21 cellular contexts compared by ENCODE assay signal in genomic region chr13:84191199-84191598, GRCh38.
DNase-seq lines count a peak whose midpoint lies in the region; ATAC-seq and TF ChIP-seq lines count a peak whose summit lies in the region.
"Had no signal": no experiment of that assay in that cellular context is flagged by ENCODE, and none has a peak within 500 bp of the region (broad histone marks: within the 10 kb centered on the region; RNA-seq: fewer than 3 reads in every experiment).

No MANE protein-coding gene starts in this region.

- H3K79me2 ChIP-seq in GM23338 (replicated peaks; ENCODE audit: insufficient read depth) = no peaks in the 10 kb centered on the region

- POLR2A ChIA-PET in A673 (lab: Charles Lee; ENCODE audit: low non-redundant PET) = no interaction called here

- H3K4me1 Mint-ChIP-seq in GM23338 (no peaks in the 10 kb centered on the region), chondrocyte (ENCODE audit: low read depth) (peaks cover 20% of the 10 kb centered on the region), osteocyte (ENCODE audit: unreplicated experiment) (peaks cover 7% of the 10 kb centered on the region)
- H3K4me1 Mint-ChIP-seq: CD4-positive, alpha-beta memory T cell had no signal

- H3K27me3 Mint-ChIP-seq in GM23338 (ENCODE audit: insufficient read depth, low read depth, poor library complexity) = no peaks in the 10 kb centered on the region
- H3K27me3 Mint-ChIP-seq in chondrocyte (ENCODE audit: low read depth) = no peaks in the 10 kb centered on the region
- H3K27me3 Mint-ChIP-seq in osteocyte (ENCODE audit: unreplicated experiment) = no peaks in the 10 kb centered on the region
- H3K27me3 Mint-ChIP-seq: CD4-positive, alpha-beta memory T cell had no signal

- peaks cover 8% of the 10 kb centered on the region for H3K9me3 ChIP-seq in A673 (ENCODE audit: low read depth, low read length, poor library complexity, severe bottlenecking)
- H3K9me3 ChIP-seq in upper lobe of left lung = no peaks in the 10 kb centered on the region
- H3K9me3 ChIP-seq: A549, Caco-2, MG63, SK-N-SH had no signal

- no peaks in the 10 kb centered on the region for H4K20me1 ChIP-seq in GM23338 (replicated peaks; ENCODE audit: insufficient read depth)

- H3K4me3 Mint-ChIP-seq in GM23338 (no peak overlapping the region), chondrocyte (ENCODE audit: unreplicated experiment) (no peak overlapping the region), osteocyte (ENCODE audit: unreplicated experiment) (no peak overlapping the region)
- H3K4me3 Mint-ChIP-seq: CD4-positive, alpha-beta memory T cell had no signal

- no peak overlapping the region for H3K4me2 ChIP-seq in GM23338
- H3K4me2 ChIP-seq: A549, SK-N-SH had no signal

- H3K9me3 Mint-ChIP-seq in GM23338 (no peaks in the 10 kb centered on the region), chondrocyte (ENCODE audit: low read depth) (peaks cover 6% of the 10 kb centered on the region), osteocyte (ENCODE audit: unreplicated experiment) (peaks cover 5% of the 10 kb centered on the region)

- no peaks in the 10 kb centered on the region for H3K36me3 Mint-ChIP-seq in GM23338 (ENCODE audit: low read depth)
- H3K36me3 Mint-ChIP-seq in chondrocyte (ENCODE audit: low read depth) = peaks cover 3% of the 10 kb centered on the region
- no peaks in the 10 kb centered on the region for H3K36me3 Mint-ChIP-seq in osteocyte (ENCODE audit: unreplicated experiment)
- H3K36me3 Mint-ChIP-seq: CD4-positive, alpha-beta memory T cell had no signal

- H3K4me3 ChIP-seq in A673 (ENCODE audit: low read depth, low read length, poor library complexity, severe bottlenecking) = no peak overlapping the region
- no peak overlapping the region for H3K4me3 ChIP-seq in GM23338
- no peak overlapping the region for H3K4me3 ChIP-seq in upper lobe of left lung
- H3K4me3 ChIP-seq: A549, MG63 had no signal

- H3K27ac Mint-ChIP-seq in GM23338 (peak overlapping the region; percentile 19; the same call in 1 of the 2 replicates), chondrocyte (ENCODE audit: unreplicated experiment) (peak overlapping the region; percentile 60), osteocyte (ENCODE audit: unreplicated experiment) (no peak overlapping the region)
- H3K27ac Mint-ChIP-seq: CD4-positive, alpha-beta memory T cell had no signal

- H3K36me3 ChIP-seq in A673 (ENCODE audit: insufficient read depth, low read length, poor library complexity, severe bottlenecking) (no peaks in the 10 kb centered on the region), GM23338 (ENCODE audit: insufficient read depth) (no peaks in the 10 kb centered on the region), upper lobe of left lung (no peaks in the 10 kb centered on the region)
- H3K36me3 ChIP-seq: MG63 had no signal

- 50 to 56% methylated on average over 3 of the region's 3 CpGs for WGBS in upper lobe of left lung, 2 donors

- H3K27me3 ChIP-seq in A673 (replicated peaks; ENCODE audit: insufficient read depth, low read depth, low read length, poor library complexity) = no peaks in the 10 kb centered on the region
- H3K27me3 ChIP-seq in GM23338 (ENCODE audit: insufficient read depth) = no peaks in the 10 kb centered on the region
- no peaks in the 10 kb centered on the region for H3K27me3 ChIP-seq in upper lobe of left lung
- H3K27me3 ChIP-seq: MG63 had no signal

- CTCF ChIA-PET in A673 (lab: Charles Lee) = no interaction called here

- intact Hi-C loops in A673 (cut with micrococcal nuclease; ENCODE audit: unreplicated experiment) = loop anchor here (10.0 kb wide), 1 partner anchor 616 kb away; no protein-coding TSS in a partner anchor

- peak; percentile 73 for DNase-seq in A673 (ENCODE audit: low spot score)
- DNase-seq in GM23338 (ENCODE audit: low spot score) = no peak
- DNase-seq in chondrocyte (ENCODE audit: low spot score) = no peak
- DNase-seq in putamen (ENCODE audit: low spot score) = peak; percentile 14
- no peak for DNase-seq in upper lobe of left lung
- no peak for DNase-seq in iPS-NIHi7 (ENCODE audit: extremely low spot score)
- DNase-seq in osteocyte (ENCODE audit: extremely low spot score, unreplicated experiment) = no peak
- DNase-seq: Caco-2; CD4-positive, alpha-beta memory T cell; DMS 273 treated with DMSO at 0.1 percent for 48 hours; Kasumi-1; MG63; NCI-H1417 treated with DMSO at 0.1 percent for 48 hours; NCI-H1930; NCI-H510A treated with DMSO at 0.1 percent for 48 hours; NCI-H748 treated with DMSO at 0.1 percent for 48 hours; NK-92 treated with Interleukin-12 subunit alpha and Interleukin-12 subunit beta, amount 100 ng/mL, for 24 hours; SIG-M5; SK-N-SH had no signal

- no peak for TF ChIP-seq EP300 in upper lobe of left lung (IDR thresholded peaks at IDR 0.05)

- TF ChIP-seq POLR2A in upper lobe of left lung (IDR thresholded peaks at IDR 0.05) = no peak

- no peaks in the 10 kb centered on the region for H3F3A ChIP-seq in GM23338 (replicated peaks; ENCODE audit: low read depth)

- no peaks in the 10 kb centered on the region for H3K9me2 ChIP-seq in GM23338 (ENCODE audit: insufficient read depth)
- H3K9me2 ChIP-seq: SK-N-SH had no signal

- no peak for ATAC-seq in GM23338
- ATAC-seq in upper lobe of left lung (ENCODE audit: low FRiP score in 2 of 2) = no peak
- ATAC-seq: A549, Panc1 had no signal

- no TSS peak for BruUV-seq in A673 (replicated peaks; lab: Mats Ljungman, UMichigan)

- H2AFZ ChIP-seq in GM23338 = 0 out of 2 replicates have a peak overlapping the region, but pooled peaks have one; percentile 50

- H3K4me1 ChIP-seq in A673 (ENCODE audit: insufficient read depth, low read length, poor library complexity, severe bottlenecking) = peaks cover 27% of the 10 kb centered on the region
- no peaks in the 10 kb centered on the region for H3K4me1 ChIP-seq in GM23338 (ENCODE audit: insufficient read depth)
- no peaks in the 10 kb centered on the region for H3K4me1 ChIP-seq in upper lobe of left lung
- H3K4me1 ChIP-seq: A549, Caco-2 had no signal

- TF ChIP-seq CTCF in A673 (conservative IDR thresholded peaks at IDR 0.05; ENCODE audit: low read depth, low read length) (no peak), GM23338 (conservative IDR thresholded peaks at IDR 0.05; ENCODE audit: low read depth in 2 of 2) (no peak), chondrocyte (IDR thresholded peaks at IDR 0.05) (no peak), upper lobe of left lung (IDR thresholded peaks at IDR 0.05) (no peak), osteocyte (IDR thresholded peaks at IDR 0.05) (no peak)

- no peak overlapping the region for H3K27ac ChIP-seq in A673 (ENCODE audit: low read depth, low read length, poor library complexity, severe bottlenecking)
- H3K27ac ChIP-seq in GM23338 (ENCODE audit: low read depth) = no peak overlapping the region
- H3K27ac ChIP-seq in upper lobe of left lung = no peak overlapping the region
- H3K27ac ChIP-seq: A549 had no signal

TF ChIP-seq in GM23338, 12 proteins besides CTCF, POLR2A, EP300 and RAD21 (continues in another document):
- TF ChIP-seq NANOG (IDR thresholded peaks at IDR 0.05; ENCODE audit: borderline replicate concordance) (no peak), STAT1 (IDR thresholded peaks at IDR 0.05; ENCODE audit: unreplicated experiment) (no peak)

Comparison
In these comparisons a context has a peak if more than half of its experiments do, and no peak if none do; other contexts are left out.
1. DNase-seq: peak in A673 (single experiment) and putamen (single experiment); none in GM23338 (single experiment), chondrocyte (single experiment), upper lobe of left lung (0 of 2), iPS-NIHi7 (single experiment) and osteocyte (single experiment).